Comparison of ENCODE assay signal across 26 cellular contexts in the genomic region with DNA sequence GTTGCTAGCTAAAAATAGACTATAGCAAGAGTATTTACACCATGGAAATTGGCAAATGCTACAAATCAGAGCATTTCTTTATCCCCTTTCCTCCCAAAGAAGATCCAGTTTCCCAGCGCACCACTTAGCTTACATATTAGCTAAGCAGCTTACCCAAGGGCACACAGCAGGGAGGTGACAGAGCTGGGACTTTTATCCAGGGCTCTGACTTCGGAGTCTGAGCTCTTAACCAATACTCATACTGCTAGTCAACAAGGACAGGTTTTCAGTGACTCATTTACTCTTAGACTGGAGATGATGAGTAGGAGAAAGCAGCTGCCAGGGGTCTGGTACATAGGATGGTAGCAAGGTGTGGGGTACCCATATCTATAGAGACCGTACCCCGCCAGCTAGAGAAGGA. TPM values are rescaled to one million over a fixed set of nuclear protein-coding genes. Genes with fewer than 3 reads are reported as not detected.
"Had no signal": no experiment of that assay in that cellular context is flagged by ENCODE, and none has a peak within 500 bp of the region (broad histone marks: within the 10 kb centered on the region; RNA-seq: fewer than 3 reads in every experiment).

No MANE protein-coding gene starts in this region.

- ATAC-seq: foreskin keratinocyte; left cardiac atrium; left lung; left ventricle myocardium superior; naive thymus-derived CD4-positive, alpha-beta T cell had no signal

- H3K4me1 ChIP-seq: foreskin keratinocyte had no signal

- H3K4me3 ChIP-seq: coronary artery, dorsolateral prefrontal cortex, esophagus muscularis mucosa, heart right ventricle, left lung, lung had no signal

- H3K27ac Mint-ChIP-seq: immature natural killer cell; memory B cell; naive thymus-derived CD4-positive, alpha-beta T cell had no signal

- H3K9me3 Mint-ChIP-seq: immature natural killer cell, memory B cell had no signal

- H3K4me3 Mint-ChIP-seq: immature natural killer cell; memory B cell; naive thymus-derived CD4-positive, alpha-beta T cell had no signal

- H3K4me1 Mint-ChIP-seq: immature natural killer cell; memory B cell; naive thymus-derived CD4-positive, alpha-beta T cell had no signal

- H3K27me3 ChIP-seq: dorsolateral prefrontal cortex, esophagus muscularis mucosa, heart right ventricle, left lung had no signal

- H3K36me3 ChIP-seq: heart right ventricle, left lung had no signal

- H3K27ac ChIP-seq: coronary artery, dorsolateral prefrontal cortex, epithelial cell of prostate, esophagus muscularis mucosa, foreskin keratinocyte, heart right ventricle, left lung had no signal

- DNase-seq: dermis blood vessel endothelial cell; dorsolateral prefrontal cortex; effector CD4-positive, alpha-beta T cell; effector memory CD4-positive, alpha-beta T cell; erythroblast; foreskin keratinocyte; glutamatergic neuron; head of caudate nucleus; heart right ventricle; hypothalamus; immature natural killer cell; islet precursor cell; kidney; kidney glomerular epithelial cell; left cardiac atrium; left lung; left ventricle myocardium superior; mammary epithelial cell; mesendoderm; midbrain; naive thymus-derived CD4-positive, alpha-beta T cell had no signal

- H3K9me3 ChIP-seq: esophagus muscularis mucosa, left lung had no signal

- H3K36me3 Mint-ChIP-seq: immature natural killer cell; memory B cell; naive thymus-derived CD4-positive, alpha-beta T cell had no signal

RNA-seq across cellular contexts. Expression of a gene that starts 38.4 kb away (rescaled TPM):
- polyA plus RNA-seq: naive thymus-derived CD4-positive, alpha-beta T cell had no signal
